Comparison of ENCODE assay signal across 8 cellular contexts in genomic region chr9:134641989-134642384, GRCh38. TPM values are rescaled to one million over a fixed set of nuclear protein-coding genes. Genes with fewer than 3 reads are reported as not detected.
DNase-seq lines count a peak whose midpoint lies in the region; ATAC-seq and TF ChIP-seq lines count a peak whose summit lies in the region.

No MANE protein-coding gene starts in this region.

- H3K9ac ChIP-seq in iPS-18a (ENCODE audit: low read length), result no peak overlapping the region

- H3K4me3 ChIP-seq in H7 (ENCODE audit: insufficient read depth, low read depth, low read length), result peak overlapping the region; percentile 74
- H3K4me3 ChIP-seq in iPS-18a (ENCODE audit: low read length), result peak overlapping the region; percentile 58
- peak overlapping the region; percentile 49 to 72 (median 51) for H3K4me3 ChIP-seq in skin epidermis

- no peaks in the 10 kb centered on the region for H3K9me3 Mint-ChIP-seq in WTC11

- H3K27me3 Mint-ChIP-seq in WTC11 (ENCODE audit: low read depth), result peaks cover 15% of the 10 kb centered on the region

- H3K27me3 ChIP-seq in H7 (ENCODE audit: control insufficient read depth, insufficient read depth, low read length), result peaks cover 5% of the 10 kb centered on the region
- peaks cover 15% of the 10 kb centered on the region for H3K27me3 ChIP-seq in iPS-18a (ENCODE audit: control insufficient read depth, insufficient read depth, low read length)

- no peak for TF ChIP-seq CTCF in WTC11 (IDR thresholded peaks at IDR 0.05)

- H3K27ac Mint-ChIP-seq in WTC11, result no peak overlapping the region

- peaks cover 29% of the 10 kb centered on the region for H3K4me1 ChIP-seq in iPS-18a (ENCODE audit: control insufficient read depth, low read depth, low read length)

- no peaks in the 10 kb centered on the region for H3K36me3 ChIP-seq in H7 (replicated peaks; ENCODE audit: control insufficient read depth, insufficient read depth, low read length)
- H3K36me3 ChIP-seq in iPS-18a (ENCODE audit: control insufficient read depth, low read depth, low read length), result no peaks in the 10 kb centered on the region

- no peak for ATAC-seq in WTC11
- ATAC-seq in GM19023 (IDR thresholded peaks at IDR 0.05; ENCODE audit: unreplicated experiment), result no peak
- ATAC-seq in HG03460 (IDR thresholded peaks at IDR 0.05; ENCODE audit: unreplicated experiment), result no peak
- ATAC-seq in HG02973 (IDR thresholded peaks at IDR 0.05; ENCODE audit: unreplicated experiment), result no peak
- ATAC-seq in GM21360 (IDR thresholded peaks at IDR 0.05; ENCODE audit: unreplicated experiment), result no peak

- H3K27ac ChIP-seq in iPS-18a (ENCODE audit: low read length) (no peak overlapping the region), skin epidermis (peak overlapping the region in 20 of 21 experiments; percentile 61 to 93 (median 84))

- DNase-seq in H7 (peak; percentile 76), WTC11 (ENCODE audit: low spot score) (no peak)

- H3K9me3 ChIP-seq in iPS-18a (ENCODE audit: control insufficient read depth, low read depth, low read length), result no peaks in the 10 kb centered on the region

- peak overlapping the region; percentile 37; the same call in 1 of the 2 replicates for H3K4me3 Mint-ChIP-seq in WTC11

- POLR2A ChIA-PET in WTC11 (lab: Charles Lee), result no interaction called here

- CTCF ChIA-PET in WTC11 (lab: Charles Lee), result interaction anchor here (1.2 to 1.7 kb wide), 5 partner anchors 14 to 193 kb away, joined by 3 to 9 read pairs (median 5); no protein-coding TSS in a partner anchor

- H3K36me3 Mint-ChIP-seq in WTC11, result no peaks in the 10 kb centered on the region

- H3K4me1 Mint-ChIP-seq in WTC11, result peaks cover 37% of the 10 kb centered on the region

TF ChIP-seq in WTC11, 78 proteins besides CTCF, POLR2A, EP300 and RAD21:
- TF ChIP-seq ZNF423 (CRISPR knock-in tag; IDR thresholded peaks at IDR 0.05) (peak; percentile 78), IRF2 (CRISPR knock-in tag; IDR thresholded peaks at IDR 0.05; ENCODE audit: borderline replicate concordance, low read depth) (no peak), AFF4 (CRISPR knock-in tag; IDR thresholded peaks at IDR 0.05; ENCODE audit: borderline replicate concordance) (no peak), ZNF396 (CRISPR knock-in tag; IDR thresholded peaks at IDR 0.05; ENCODE audit: borderline replicate concordance) (no peak), FOXP1 (CRISPR knock-in tag; IDR thresholded peaks at IDR 0.05; ENCODE audit: borderline replicate concordance) (0 out of 2 replicates have a peak, but pooled peaks have one; percentile 7)

RNA-seq across cellular contexts. Expression of gene COL5A1, which starts 0.4 kb away (rescaled TPM):
- total RNA-seq in H7 (2014; rRNA removed; shearing (Covaris generic)), result 10.1 and 11.3 TPM in 2 replicates
- 13.5 to 17.7 TPM (median 16.4 TPM) in 3 replicates for total RNA-seq in WTC11 (2021)
